Comparison of ENCODE assay signal across 8 cellular contexts in genomic region chr11:117597083-117597482, GRCh38.
DNase-seq lines count a peak whose midpoint lies in the region; ATAC-seq and TF ChIP-seq lines count a peak whose summit lies in the region.

No MANE protein-coding gene starts in this region.

- in situ Hi-C loops in astrocyte of the cerebellum (cut with HindIII; ENCODE audit: low sequenced_read_pairs) = no loop called here

- TF ChIP-seq CTCF in NB4 (IDR thresholded peaks at IDR 0.05; ENCODE audit: low read depth, low read length) (no peak), astrocyte of the cerebellum (IDR thresholded peaks at IDR 0.05; ENCODE audit: low read depth, low read length, missing control alignments) (no peak)

- no peak for TF ChIP-seq POLR2A in NB4 (IDR thresholded peaks at IDR 0.05; ENCODE audit: extremely low read depth, insufficient read length)

- peak; percentile 31 for DNase-seq in GF-D8 (lab: John Stamatoyannopoulos, UW)
- peak; percentile 64 for DNase-seq in NB4 (ENCODE audit: low read depth)
- peak; percentile 19 for DNase-seq in astrocyte of the cerebellum (ENCODE audit: low read depth)
- peak; percentile 44 for DNase-seq in myocyte (ENCODE audit: low read depth)

- H3K4me3 ChIP-seq in NB4 (ENCODE audit: low read depth, low read length) = no peak overlapping the region
- H3K4me3 ChIP-seq in astrocyte of the cerebellum (ENCODE audit: low read depth, low read length) = no peak overlapping the region

- ATAC-seq in HG02973 (IDR thresholded peaks at IDR 0.05; ENCODE audit: unreplicated experiment) = no peak
- ATAC-seq in GM21381 (IDR thresholded peaks at IDR 0.05; ENCODE audit: unreplicated experiment) = no peak
- ATAC-seq in GM19035 (IDR thresholded peaks at IDR 0.05; ENCODE audit: unreplicated experiment) = no peak
- ATAC-seq in GM21528 (IDR thresholded peaks at IDR 0.05; ENCODE audit: low FRiP score, unreplicated experiment) = no peak
